In the genomic region with DNA sequence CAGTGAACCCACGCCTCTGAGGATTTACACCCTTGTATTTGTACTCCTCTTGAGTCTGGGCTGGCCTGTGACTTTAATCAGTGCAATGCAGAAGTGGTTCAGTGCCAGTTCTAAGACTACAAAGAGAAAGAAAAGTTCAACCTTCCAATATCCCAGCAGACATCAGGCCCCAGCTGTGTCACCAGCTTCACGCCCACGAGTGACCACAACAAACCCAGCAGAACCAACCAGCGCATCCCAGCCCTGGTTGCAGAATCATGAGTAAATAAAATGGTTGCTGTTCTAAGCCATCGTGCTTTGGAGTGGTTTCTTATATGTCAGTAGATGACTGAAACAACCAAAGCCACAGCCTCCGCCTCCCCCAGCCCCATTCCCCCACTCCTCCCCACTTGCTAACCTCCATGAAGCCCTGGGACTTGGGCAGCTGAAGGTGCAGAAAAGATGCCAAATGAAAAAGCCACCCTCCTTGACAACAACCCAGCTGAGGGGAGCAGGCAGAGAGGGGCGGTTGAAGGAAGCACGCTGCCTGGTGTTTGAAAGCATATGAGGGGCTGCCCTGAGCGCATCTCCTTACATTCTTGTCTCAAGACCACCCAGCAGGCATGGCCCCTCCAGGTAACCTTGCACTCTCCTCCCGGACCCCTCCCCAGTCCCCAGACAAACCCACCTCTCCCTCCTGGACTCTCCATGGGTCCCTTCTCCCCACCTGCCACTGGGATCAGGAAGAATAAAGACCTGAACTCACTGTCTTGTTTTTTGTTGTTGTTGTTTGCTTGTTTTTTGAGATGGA, we compare ENCODE assay signal across 10 cellular contexts. TPM values are rescaled to one million over a fixed set of nuclear protein-coding genes. Genes with fewer than 3 reads are reported as not detected.
A peak's percentile ranks its signal among the peaks of the same experiment; 100 is the strongest.
DNase-seq lines count a peak whose midpoint lies in the region; ATAC-seq, FAIRE-seq and TF ChIP-seq lines count a peak whose summit lies in the region.
"Had no signal": no experiment of that assay in that cellular context is flagged by ENCODE, and none has a peak within 500 bp of the region (broad histone marks: within the 10 kb centered on the region; RNA-seq: fewer than 3 reads in every experiment).

No MANE protein-coding gene starts in this region.

- CTCF ChIA-PET in K562 (lab: Yijun Ruan, JAX; ENCODE audit: low intra/inter-chr PET ratio), result no interaction called here

- no peak for TF ChIP-seq RAD21 in K562 (CRISPR knock-in tag; conservative IDR thresholded peaks at IDR 0.05 in 1 of 2, IDR thresholded peaks at IDR 0.05 in 1 of 2)

- H3K27me3 ChIP-seq in K562 (ENCODE audit: control insufficient read depth in 2 of 2, insufficient read depth in 2 of 2, low read length in 2 of 2), result no peaks in the 10 kb centered on the region
- H3K27me3 ChIP-seq: sigmoid colon had no signal

- no TSS peak for BruUV-seq in K562 (replicated peaks; lab: Mats Ljungman, UMichigan)

- H3K9ac ChIP-seq in K562 (ENCODE audit: insufficient read depth in 1 of 2, low read depth in 2 of 2, low read length in 2 of 2), result no peak overlapping the region

- no peaks in the 10 kb centered on the region for H3K36me3 ChIP-seq in K562 (ENCODE audit: control insufficient read depth, insufficient read depth, low read length)
- H3K36me3 ChIP-seq: sigmoid colon had no signal

- no peak overlapping the region for H3K27ac ChIP-seq in K562 (ENCODE audit: extremely low read depth, low read depth, low read length)
- H3K27ac ChIP-seq: sigmoid colon had no signal

- H3K4me1 ChIP-seq in K562 (replicated peaks in 1 of 2; ENCODE audit: control insufficient read depth in 2 of 2, insufficient read depth in 2 of 2, low read length in 2 of 2), result peaks cover 11 to 28% of the 10 kb centered on the region in 2 experiments; a peak in 4 of 5 replicates

- TF ChIP-seq CTCF in K562 (IDR thresholded peaks at IDR 0.05 in 2 of 3, conservative IDR thresholded peaks at IDR 0.05 in 1 of 3; ENCODE audit: insufficient read depth in 2 of 3, low read depth in 1 of 3, low read length in 3 of 3), result no peak

- H2AFZ ChIP-seq in K562 (ENCODE audit: low read depth, low read length), result no peak overlapping the region

- DNase-seq in AG20443 (ENCODE audit: low spot score), result peak; percentile 81
- DNase-seq in activated CD4-positive, alpha-beta T cell treated with anti-CD3 and anti-CD28 coated beads for 4 hours, result peak; percentile 48 to 55
- DNase-seq in K562 (ENCODE audit: extremely low read depth in 1 of 4, low spot score in 3 of 4), result no peak
- peak; percentile 71 to 75 for DNase-seq in stimulated activated CD4-positive, alpha-beta T cell treated with anti-CD3 and anti-CD28 coated beads, Interleukin-15, amount 100 ng/mL, for 48 hours (ENCODE audit: low read depth in 2 of 2)
- no peak for DNase-seq in amniotic stem cell (lab: John Stamatoyannopoulos, UW)
- DNase-seq in SIG-M5 treated with dmso at 0.1 percent for 504 hours (lab: John Stamatoyannopoulos, UW; ENCODE audit: unreplicated experiment), result no peak
- DNase-seq: sigmoid colon had no signal

- POLR2A ChIA-PET in K562 (lab: Yijun Ruan, JAX), result interaction anchor here (1.5 kb wide), 1 partner anchor 10 kb away, joined by 6 read pairs; no protein-coding TSS in a partner anchor

- no peak overlapping the region for H3K4me3 ChIP-seq in K562
- H3K4me3 ChIP-seq: sigmoid colon had no signal

- ATAC-seq in K562, result no peak
- ATAC-seq in HG03139 (IDR thresholded peaks at IDR 0.05; ENCODE audit: unreplicated experiment), result no peak
- ATAC-seq in GM18519 (IDR thresholded peaks at IDR 0.05; ENCODE audit: low FRiP score, unreplicated experiment), result no peak

- H4K20me1 ChIP-seq in K562 (replicated peaks; ENCODE audit: control insufficient read depth, insufficient read depth, low read length), result no peaks in the 10 kb centered on the region

- intact Hi-C loops in K562 (cut with micrococcal nuclease), result loop anchor here (5.0 kb wide), 1 partner anchor 33 kb away; no protein-coding TSS in a partner anchor

- no peaks in the 10 kb centered on the region for H3K9me1 ChIP-seq in K562 (ENCODE audit: control insufficient read depth, insufficient read depth, low read length)

- TF ChIP-seq EP300 in K562 (IDR thresholded peaks at IDR 0.05; ENCODE audit: low read length), result no peak

- 44% methylated on average over 9 of the region's 10 CpGs for WGBS in K562 (ENCODE audit: insufficient coverage, low coverage, missing lambda C conversion rate)

- no peak for TF ChIP-seq POLR2A in K562 (conservative IDR thresholded peaks at IDR 0.05)

- in situ Hi-C loops in K562 (cut with MboI), result no loop called here

- FAIRE-seq in K562 (lab: Jason Lieb, UNC), result no peak
- FAIRE-seq: endometrium had no signal

- H3K4me2 ChIP-seq in K562 (ENCODE audit: insufficient read depth, low read length), result no peak overlapping the region

- no peaks in the 10 kb centered on the region for H3K9me3 ChIP-seq in K562 (replicated peaks; ENCODE audit: control insufficient read depth, insufficient read depth, low read depth, low read length)
- H3K9me3 ChIP-seq: sigmoid colon had no signal

- H3K79me2 ChIP-seq in K562 (ENCODE audit: control insufficient read depth, insufficient read depth, low read length), result no peaks in the 10 kb centered on the region

TF ChIP-seq in K562, 482 proteins besides CTCF, POLR2A, EP300 and RAD21:
- peak; percentile 42 for TF ChIP-seq EGR1 (conservative IDR thresholded peaks at IDR 0.05)
- TF ChIP-seq, protein P1, sequence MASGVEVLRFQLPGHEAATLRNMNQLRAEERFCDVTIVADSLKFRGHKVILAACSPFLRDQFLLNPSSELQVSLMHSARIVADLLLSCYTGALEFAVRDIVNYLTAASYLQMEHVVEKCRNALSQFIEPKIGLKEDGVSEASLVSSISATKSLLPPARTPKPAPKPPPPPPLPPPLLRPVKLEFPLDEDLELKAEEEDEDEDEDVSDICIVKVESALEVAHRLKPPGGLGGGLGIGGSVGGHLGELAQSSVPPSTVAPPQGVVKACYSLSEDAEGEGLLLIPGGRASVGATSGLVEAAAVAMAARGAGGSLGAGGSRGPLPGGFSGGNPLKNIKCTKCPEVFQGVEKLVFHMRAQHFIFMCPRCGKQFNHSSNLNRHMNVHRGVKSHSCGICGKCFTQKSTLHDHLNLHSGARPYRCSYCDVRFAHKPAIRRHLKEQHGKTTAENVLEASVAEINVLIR (CRISPR knock-in tag; IDR thresholded peaks at IDR 0.05), result no peak

RNA-seq across cellular contexts. Expression of a gene that starts 20.9 kb away (rescaled TPM):
- total RNA-seq in K562 (2011; cell fraction: chromatin; rRNA removed; ENCODE audit: low replicate concordance), result 11.1 and 28.4 TPM in 2 replicates
- 25.8 and 29.7 TPM in 2 replicates for total RNA-seq in K562 (2011; cell fraction: nucleolus; rRNA removed)
- 21.8 and 26.4 TPM in 2 replicates for total RNA-seq in K562 (2011; cell fraction: nucleoplasm; rRNA removed)
- 8.4 and 14.1 TPM in 2 replicates for total RNA-seq in K562 (2014; rRNA removed)
- total RNA-seq in K562 (2014; rRNA removed; fragmentation: Illumina TruSeq; extraction: Trizol), result 3.3 and 4.2 TPM in 2 replicates
- total RNA-seq in K562 (2015; rRNA removed; fragmentation: Illumina TruSeq; extraction: Trizol), result 6.6 and 6.8 TPM in 2 replicates
- 11.9 and 14.1 TPM in 2 replicates for total RNA-seq in K562 (2021)
- polyA plus RNA-seq in K562 (2011; rRNA removed), result 10.1 and 13.8 TPM in 2 replicates
- polyA plus RNA-seq in K562 (2011; cell fraction: cytosol; rRNA removed), result 13.9 and 37.3 TPM in 2 replicates
- 7.1 and 14.0 TPM in 2 replicates for polyA plus RNA-seq in K562 (2011; cell fraction: nucleus; rRNA removed)
- 11.1 and 12.1 TPM in 2 replicates for polyA plus RNA-seq in K562 (2012)
- polyA plus RNA-seq in K562 (2014; fragmentation: Illumina TruSeq; extraction: Trizol), result 8.4 and 12.1 TPM in 2 replicates
- 1 to 10 TPM in 1 of 2 experiments, under 1 TPM in 1; 0.60 to 1.0 TPM for polyA plus RNA-seq in K562 (2014; fragmentation: Nextera tagmentation; extraction: Ambion mirVana)
- 9.1 and 12.3 TPM in 2 replicates for polyA plus RNA-seq in K562 (2014; rRNA removed)
- polyA minus RNA-seq in K562 (2011; rRNA and poly(A)+ RNA removed), result 7.3 and 10.2 TPM in 2 replicates
- 11.4 and 12.7 TPM in 2 replicates for polyA minus RNA-seq in K562 (2011; cell fraction: cytosol; rRNA and poly(A)+ RNA removed)
- 12.3 and 13.4 TPM in 2 replicates for polyA minus RNA-seq in K562 (2011; cell fraction: nucleus; rRNA and poly(A)+ RNA removed)

RNA-seq across cellular contexts. Expression of a gene that starts 56.7 kb away (rescaled TPM):
- total RNA-seq in K562 (2011; cell fraction: chromatin; rRNA removed; ENCODE audit: low replicate concordance), result 28.7 and 32.1 TPM in 2 replicates
- 16.7 and 18.3 TPM in 2 replicates for total RNA-seq in K562 (2011; cell fraction: nucleolus; rRNA removed)
- 17.2 and 24.5 TPM in 2 replicates for total RNA-seq in K562 (2011; cell fraction: nucleoplasm; rRNA removed)
- 5.6 and 7.5 TPM in 2 replicates for total RNA-seq in K562 (2014; rRNA removed)
- total RNA-seq in K562 (2014; rRNA removed; fragmentation: Illumina TruSeq; extraction: Trizol), result 9.5 and 13.3 TPM in 2 replicates
- 8.6 and 10.3 TPM in 2 replicates for total RNA-seq in K562 (2015; rRNA removed; fragmentation: Illumina TruSeq; extraction: Trizol)
- total RNA-seq in K562 (2021), result 10.5 and 13.1 TPM in 2 replicates
- polyA plus RNA-seq in K562 (2011; rRNA removed), result 18.7 and 23.8 TPM in 2 replicates
- polyA plus RNA-seq in K562 (2011; cell fraction: cytosol; rRNA removed), result 6.5 and 9.3 TPM in 2 replicates
- 11.8 and 12.2 TPM in 2 replicates for polyA plus RNA-seq in K562 (2011; cell fraction: nucleus; rRNA removed)
- polyA plus RNA-seq in K562 (2012), result 6.9 and 7.1 TPM in 2 replicates
- 8.2 and 11.3 TPM in 2 replicates for polyA plus RNA-seq in K562 (2014; fragmentation: Illumina TruSeq; extraction: Trizol)
- 1 to 10 TPM; 2.0 to 3.0 TPM for polyA plus RNA-seq in K562 (2014; fragmentation: Nextera tagmentation; extraction: Ambion mirVana)
- 6.1 and 6.2 TPM in 2 replicates for polyA plus RNA-seq in K562 (2014; rRNA removed)
- 21.6 and 23.6 TPM in 2 replicates for polyA minus RNA-seq in K562 (2011; rRNA and poly(A)+ RNA removed)
- 5.0 and 5.7 TPM in 2 replicates for polyA minus RNA-seq in K562 (2011; cell fraction: cytosol; rRNA and poly(A)+ RNA removed)
- polyA minus RNA-seq in K562 (2011; cell fraction: nucleus; rRNA and poly(A)+ RNA removed), result 14.5 and 14.7 TPM in 2 replicates

Comparison
In these comparisons a context has a peak if more than half of its experiments do, and no peak if none do; other contexts are left out.
1. DNase-seq: peak in AG20443 (single experiment), activated CD4-positive, alpha-beta T cell treated with anti-CD3 and anti-CD28 coated beads for 4 hours (2 of 2) and stimulated activated CD4-positive, alpha-beta T cell treated with anti-CD3 and anti-CD28 coated beads, Interleukin-15, amount 100 ng/mL, for 48 hours (2 of 2); none in K562 (0 of 4), amniotic stem cell (single experiment) and SIG-M5 treated with dmso at 0.1 percent for 504 hours (single experiment).